ENCODE assay signal across 10 cellular contexts in the genomic region with DNA sequence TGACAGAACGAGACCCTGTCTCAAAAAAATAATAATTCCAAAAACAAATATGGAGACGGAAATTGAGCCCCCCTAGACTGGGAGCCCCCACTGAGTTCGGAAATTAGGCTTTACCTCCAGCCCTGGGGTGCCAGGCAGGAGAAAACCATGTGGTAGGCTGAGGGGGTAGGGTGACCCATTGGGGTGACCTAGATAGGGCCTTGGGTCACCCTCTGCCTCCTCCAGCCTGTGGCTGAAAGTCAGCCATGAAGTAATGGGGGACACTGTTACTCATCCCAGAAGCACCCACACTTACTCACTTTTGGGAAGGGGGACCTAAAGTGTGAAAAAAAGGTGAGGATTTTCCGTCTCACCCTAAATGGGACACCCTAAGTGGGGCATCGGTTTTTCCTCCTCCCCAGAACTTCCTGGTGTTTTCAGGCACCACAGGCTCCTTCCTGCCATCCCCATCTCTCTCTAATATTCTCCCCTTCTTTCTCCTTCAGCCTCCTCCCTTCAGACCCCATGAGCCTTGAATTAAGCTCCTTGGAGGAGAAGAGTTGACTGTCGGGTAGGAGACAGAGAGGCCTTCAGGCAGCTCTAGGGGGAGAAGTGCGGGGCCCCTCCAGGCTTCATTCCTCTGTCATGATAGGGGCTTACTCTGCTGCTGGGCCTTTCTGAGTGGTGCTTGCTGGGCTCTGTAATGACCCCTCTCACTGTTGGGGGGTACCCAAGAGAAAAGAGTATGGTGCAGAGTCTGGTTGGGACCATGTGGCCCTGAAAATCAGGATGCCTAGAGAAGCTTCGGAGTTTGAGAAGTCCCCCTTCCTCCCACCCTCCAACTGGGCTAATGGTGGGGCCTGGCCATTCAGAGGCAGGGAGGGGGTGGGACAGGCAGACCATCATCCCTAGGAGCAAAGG. TPM values are rescaled to one million over a fixed set of nuclear protein-coding genes. Genes with fewer than 3 reads are reported as not detected.
DNase-seq lines count a peak whose midpoint lies in the region; ATAC-seq and TF ChIP-seq lines count a peak whose summit lies in the region.
"Had no signal": no experiment of that assay in that cellular context is flagged by ENCODE, and none has a peak within 500 bp of the region (broad histone marks: within the 10 kb centered on the region; RNA-seq: fewer than 3 reads in every experiment).

No MANE protein-coding gene starts in this region.

- peaks cover 41% of the 10 kb centered on the region for H3K36me3 Mint-ChIP-seq in CD8-positive, alpha-beta T cell
- H3K36me3 Mint-ChIP-seq in activated naive CD4-positive, alpha-beta T cell treated with anti-CD3 and anti-CD28 coated beads, Interleukin-2, amount 50 U/mL, for 72 hours, result peaks cover 65 to 66% of the 10 kb centered on the region in 2 donors
- peaks cover 6 to 26% of the 10 kb centered on the region in 2 donors for H3K36me3 Mint-ChIP-seq in naive B cell

- H3K4me3 ChIP-seq in CD8-positive, alpha-beta T cell (ENCODE audit: low read depth, low read length), result peak overlapping the region; percentile 92
- peak overlapping the region; percentile 55 for H3K4me3 ChIP-seq in HL-60 (replicated peaks; ENCODE audit: insufficient read depth, low read length)

- no peaks in the 10 kb centered on the region for H3K9me3 Mint-ChIP-seq in CD8-positive, alpha-beta T cell
- no peaks in the 10 kb centered on the region for H3K9me3 Mint-ChIP-seq in activated naive CD4-positive, alpha-beta T cell treated with anti-CD3 and anti-CD28 coated beads, Interleukin-2, amount 50 U/mL, for 72 hours
- H3K9me3 Mint-ChIP-seq in naive B cell, result no peaks in the 10 kb centered on the region

- no peaks in the 10 kb centered on the region for H3K27me3 Mint-ChIP-seq in CD8-positive, alpha-beta T cell (ENCODE audit: low read depth)
- H3K27me3 Mint-ChIP-seq in naive B cell, result no peaks in the 10 kb centered on the region

- CTCF ChIA-PET in CD8-positive, alpha-beta T cell (lab: Charles Lee), result interaction anchor here (0.9 to 36.4 kb wide), 7 partner anchors 7 to 85 kb away, joined by 3 to 1206 read pairs (median 8); partner anchors contain the start of genes AIF1, ATP6V1G2, DDX39B and LST1

- H3K4me3 Mint-ChIP-seq in CD8-positive, alpha-beta T cell, result peak overlapping the region; percentile 99
- H3K4me3 Mint-ChIP-seq in naive B cell, result peak overlapping the region; percentile 94 to 100 (median 99)

- no peak for DNase-seq in CD8-positive, alpha-beta T cell
- DNase-seq in HL-60 (ENCODE audit: low read depth in 1 of 2, low spot score in 1 of 2) (no peak), naive B cell (no peak), HCEC 1CT (no peak), mesenteric fat pad (ENCODE audit: low spot score) (no peak), GM19240 (ENCODE audit: insufficient read length, low spot score) (no peak)
- peak in 1 of 2 donors; percentile 75 for DNase-seq in activated naive CD4-positive, alpha-beta T cell treated with anti-CD3 and anti-CD28 coated beads, Interleukin-2, amount 50 U/mL, for 72 hours (ENCODE audit: low spot score in 2 of 2)

- intact Hi-C loops in CD8-positive, alpha-beta T cell (cut with DNase I, micrococcal nuclease), result loop anchor here (1.0 to 5.0 kb wide), 3 partner anchors 7 to 87 kb away; partner anchors contain the start of genes LTA (in 1 of the 2) and NFKBIL1 (in 1 of the 2)

- H3K4me1 Mint-ChIP-seq in CD8-positive, alpha-beta T cell (ENCODE audit: low read depth), result peaks cover 76% of the 10 kb centered on the region
- H3K4me1 Mint-ChIP-seq in naive B cell, result peaks cover 72 to 84% (median 77%) of the 10 kb centered on the region in 3 donors

- no peaks in the 10 kb centered on the region for H3K36me3 ChIP-seq in CD8-positive, alpha-beta T cell (ENCODE audit: insufficient read depth, low read length)

- H3K9me3 ChIP-seq in CD8-positive, alpha-beta T cell (ENCODE audit: low read length), result no peaks in the 10 kb centered on the region

- no peak for ATAC-seq in CD8-positive, alpha-beta T cell
- peak; percentile 11 to 54 for ATAC-seq in activated naive CD4-positive, alpha-beta T cell treated with anti-CD3 and anti-CD28 coated beads, Interleukin-2, amount 50 U/mL, for 72 hours
- ATAC-seq in naive B cell (ENCODE audit: low read depth in 2 of 2) (no peak), GM19035 (IDR thresholded peaks at IDR 0.05; ENCODE audit: unreplicated experiment) (no peak)

- no peak for TF ChIP-seq CTCF in CD8-positive, alpha-beta T cell (IDR thresholded peaks at IDR 0.05)
- TF ChIP-seq CTCF in HL-60 (IDR thresholded peaks at IDR 0.05; ENCODE audit: insufficient read depth, low read length), result no peak

- H3K4me1 ChIP-seq in CD8-positive, alpha-beta T cell (ENCODE audit: insufficient read depth, low read length), result peaks cover 66% of the 10 kb centered on the region

- H3K27me3 ChIP-seq in CD8-positive, alpha-beta T cell (ENCODE audit: insufficient read depth, low read length), result no peaks in the 10 kb centered on the region
- no peaks in the 10 kb centered on the region for H3K27me3 ChIP-seq in HL-60 (ENCODE audit: insufficient read depth, poor library complexity, severe bottlenecking)

- peak overlapping the region; percentile 77 for H3K27ac ChIP-seq in CD8-positive, alpha-beta T cell (ENCODE audit: low read depth, low read length)
- no peak overlapping the region for H3K27ac ChIP-seq in HL-60 (replicated peaks)

- POLR2A ChIA-PET in CD8-positive, alpha-beta T cell (lab: Charles Lee), result interaction anchor here (0.9 to 16.5 kb wide), 19 partner anchors 7 to 344 kb away, joined by 3 to 387 read pairs (median 11); partner anchors contain the start of genes ATP6V1G2, BAG6, DDX39B and LST1

- peak overlapping the region; percentile 96 for H3K27ac Mint-ChIP-seq in CD8-positive, alpha-beta T cell
- H3K27ac Mint-ChIP-seq in activated naive CD4-positive, alpha-beta T cell treated with anti-CD3 and anti-CD28 coated beads, Interleukin-2, amount 50 U/mL, for 72 hours, result peak overlapping the region; percentile 72 to 95
- H3K27ac Mint-ChIP-seq in naive B cell, result peak overlapping the region; percentile 81 to 99 (median 94)

RNA-seq across cellular contexts. Expression of gene LTB, which starts 2.4 kb away (rescaled TPM):
- total RNA-seq in CD8-positive, alpha-beta T cell, result 100 to 1,000 TPM; 180 to 204 TPM
- total RNA-seq in activated naive CD4-positive, alpha-beta T cell treated with anti-CD3 and anti-CD28 coated beads, Interleukin-2, amount 50 U/mL, for 72 hours, result 100 to 1,000 TPM in 1 of 2 donors, 10 to 100 TPM in 1; 89.3 to 294 TPM
- polyA plus RNA-seq in naive B cell (ENCODE audit: low read depth in 6 of 6), result 1,000 to 10,000 TPM; 1,940 to 3,141 (median 2,206) TPM
- 1.4 TPM for total RNA-seq in mesenteric fat pad
- total RNA-seq: NCI-H460 had no signal

RNA-seq across cellular contexts. Expression of gene TNF, which starts 4.4 kb away (rescaled TPM):
- total RNA-seq in CD8-positive, alpha-beta T cell, result 10 to 100 TPM; 30.1 to 32.7 TPM
- 100 to 1,000 TPM in 1 of 2 donors, 10 to 100 TPM in 1; 52.0 to 250 TPM for total RNA-seq in activated naive CD4-positive, alpha-beta T cell treated with anti-CD3 and anti-CD28 coated beads, Interleukin-2, amount 50 U/mL, for 72 hours
- 1 to 10 TPM; 1.1 to 5.2 (median 2.6) TPM for polyA plus RNA-seq in naive B cell (ENCODE audit: low read depth in 6 of 6)
- 1.2 TPM for total RNA-seq in mesenteric fat pad
- total RNA-seq: NCI-H460 had no signal

RNA-seq across cellular contexts. Expression of gene LST1, which starts 6.3 kb away (rescaled TPM):
- 10 to 100 TPM; 13.0 to 14.2 TPM for total RNA-seq in CD8-positive, alpha-beta T cell
- 10 to 100 TPM; 18.2 to 21.6 TPM for total RNA-seq in activated naive CD4-positive, alpha-beta T cell treated with anti-CD3 and anti-CD28 coated beads, Interleukin-2, amount 50 U/mL, for 72 hours
- polyA plus RNA-seq in naive B cell (ENCODE audit: low read depth in 6 of 6), result 10 to 100 TPM; 28.2 to 78.2 (median 35.2) TPM
- 23.8 TPM for total RNA-seq in mesenteric fat pad
- total RNA-seq: NCI-H460 had no signal

RNA-seq across cellular contexts. Expression of gene LTA, which starts 7.7 kb away (rescaled TPM):
- 10 to 100 TPM; 17.1 to 17.2 TPM for total RNA-seq in CD8-positive, alpha-beta T cell
- total RNA-seq in activated naive CD4-positive, alpha-beta T cell treated with anti-CD3 and anti-CD28 coated beads, Interleukin-2, amount 50 U/mL, for 72 hours, result 1,000 to 10,000 TPM in 1 of 2 donors, 100 to 1,000 TPM in 1; 266 to 1,366 TPM
- polyA plus RNA-seq in naive B cell (ENCODE audit: low read depth in 6 of 6), result 10 to 100 TPM in 5 of 6 donors, 1 to 10 TPM in 1; 6.6 to 26.0 (median 19.4) TPM
- total RNA-seq in mesenteric fat pad, result not detected
- total RNA-seq: NCI-H460 had no signal

RNA-seq across cellular contexts. Expression of gene NCR3, which starts 13.0 kb away (rescaled TPM):
- total RNA-seq in CD8-positive, alpha-beta T cell, result 10 to 100 TPM; 17.4 to 18.2 TPM
- 10 to 100 TPM; 12.7 to 17.2 TPM for total RNA-seq in activated naive CD4-positive, alpha-beta T cell treated with anti-CD3 and anti-CD28 coated beads, Interleukin-2, amount 50 U/mL, for 72 hours
- polyA plus RNA-seq in naive B cell (ENCODE audit: low read depth in 6 of 6), result 100 to 1,000 TPM in 5 of 6 donors, 10 to 100 TPM in 1; 84.4 to 158 (median 108) TPM
- not detected for total RNA-seq in mesenteric fat pad
- total RNA-seq: kidney epithelial cell, NCI-H460 had no signal

Comparison
In these comparisons a context has a peak if more than half of its experiments do, and no peak if none do; other contexts are left out.
1. ATAC-seq: peak in activated naive CD4-positive, alpha-beta T cell treated with anti-CD3 and anti-CD28 coated beads, Interleukin-2, amount 50 U/mL, for 72 hours (2 of 2); none in CD8-positive, alpha-beta T cell (single experiment), naive B cell (0 of 2) and GM19035 (single experiment).
2. RNA of gene LTB, which starts 2.4 kb away (total RNA-seq): 89.3 to 294 TPM in activated naive CD4-positive, alpha-beta T cell treated with anti-CD3 and anti-CD28 coated beads, Interleukin-2, amount 50 U/mL, for 72 hours and 180 to 204 TPM in CD8-positive, alpha-beta T cell; 1.4 TPM in mesenteric fat pad (single experiment); every median in the first group is over 10 times any median in the second.
3. RNA of gene TNF, which starts 4.4 kb away (total RNA-seq): 52.0 to 250 TPM in activated naive CD4-positive, alpha-beta T cell treated with anti-CD3 and anti-CD28 coated beads, Interleukin-2, amount 50 U/mL, for 72 hours and 30.1 to 32.7 TPM in CD8-positive, alpha-beta T cell; 1.2 TPM in mesenteric fat pad (single experiment); every median in the first group is over 10 times any median in the second.
4. Peak in every context shown above with its lines, with median percentiles within 50 percentile points of each other: H3K27ac Mint-ChIP-seq.